10 cellular contexts compared by ENCODE assay signal in the genomic region with DNA sequence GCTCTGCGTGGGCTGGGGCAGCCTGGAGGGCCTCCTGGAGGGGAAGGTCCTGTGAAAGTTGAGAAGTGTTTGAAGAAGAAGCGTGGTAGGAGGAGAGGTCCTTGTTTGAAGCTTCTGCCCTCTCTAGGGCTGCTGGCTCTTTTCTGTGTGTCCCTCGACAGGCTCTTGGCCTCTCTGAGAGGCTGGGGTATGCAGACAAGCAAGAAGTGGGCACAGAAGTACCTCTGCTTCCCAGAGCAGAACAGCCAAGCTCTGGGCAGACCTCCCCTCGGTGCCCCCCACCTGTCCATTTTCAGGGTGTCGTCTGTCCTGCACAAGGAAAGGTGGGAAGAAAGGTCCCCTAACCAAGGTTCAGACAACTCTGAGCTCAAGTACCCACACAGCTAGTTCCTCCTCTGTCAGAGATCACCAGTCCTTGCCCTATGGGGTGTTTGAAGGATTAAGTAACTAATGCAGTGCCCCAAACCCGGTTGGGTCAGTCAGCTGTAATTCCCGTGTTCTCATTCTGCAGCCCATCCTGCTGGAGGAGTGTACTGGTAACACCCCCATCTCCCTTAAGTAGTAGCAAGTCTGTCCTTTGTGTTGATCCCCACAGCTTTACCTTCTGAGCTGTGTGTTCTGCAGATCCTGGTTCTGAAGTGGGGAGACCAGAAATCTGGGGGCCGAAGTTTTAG. TPM values are rescaled to one million over a fixed set of nuclear protein-coding genes. Genes with fewer than 3 reads are reported as not detected.
DNase-seq lines count a peak whose midpoint lies in the region; ATAC-seq and TF ChIP-seq lines count a peak whose summit lies in the region.
"Had no signal": no experiment of that assay in that cellular context is flagged by ENCODE, and none has a peak within 500 bp of the region (broad histone marks: within the 10 kb centered on the region; RNA-seq: fewer than 3 reads in every experiment).

No MANE protein-coding gene starts in this region.

- ATAC-seq in GM18907 (IDR thresholded peaks at IDR 0.05; ENCODE audit: unreplicated experiment): no peak

- peak overlapping the region; percentile 69 for H3K27ac ChIP-seq in CD8-positive, alpha-beta memory T cell (ENCODE audit: low read depth, low read length)
- H3K27ac ChIP-seq in KOPT-K1 (ENCODE audit: low read depth, low read length, poor library complexity, severe bottlenecking): peak overlapping the region; percentile 98
- H3K27ac ChIP-seq in caudate nucleus (ENCODE audit: low read depth, low read length): peak overlapping the region; percentile 86
- H3K27ac ChIP-seq in neural progenitor cell: no peak overlapping the region

- peak overlapping the region; percentile 85 to 97 (median 91) for H3K4me3 Mint-ChIP-seq in CD8-positive, alpha-beta memory T cell
- no peak overlapping the region for H3K4me3 Mint-ChIP-seq in neural progenitor cell

- no peak overlapping the region for H3K4me2 ChIP-seq in neural progenitor cell

- H3K36me3 Mint-ChIP-seq in CD8-positive, alpha-beta memory T cell: peaks cover 0 to 37% (median 10%) of the 10 kb centered on the region in 3 donors
- H3K36me3 Mint-ChIP-seq in neural progenitor cell: peaks cover 2% of the 10 kb centered on the region

- peaks cover 82% of the 10 kb centered on the region for H3K4me1 ChIP-seq in CD8-positive, alpha-beta memory T cell (ENCODE audit: insufficient read depth, low read length)
- H3K4me1 ChIP-seq in neural progenitor cell: peaks cover 24% of the 10 kb centered on the region

- H3K9ac ChIP-seq in neural progenitor cell: no peak overlapping the region

- CTCF ChIA-PET in CD8-positive, alpha-beta memory T cell (lab: Charles Lee): interaction anchor here (0.5 to 15.8 kb wide), 28 partner anchors 10 to 414 kb away, joined by 3 to 1086 read pairs (median 4); a partner anchor contains a TSS

- H3F3A ChIP-seq in neural progenitor cell (ENCODE audit: low read depth): no peaks in the 10 kb centered on the region

- no peak for TF ChIP-seq CTCF in neural progenitor cell (IDR thresholded peaks at IDR 0.05)

- no peaks in the 10 kb centered on the region for H3K9me3 ChIP-seq in CD8-positive, alpha-beta memory T cell (ENCODE audit: low read length)
- H3K9me3 ChIP-seq in KOPT-K1 (ENCODE audit: insufficient read depth, low read length, poor library complexity, severe bottlenecking): no peaks in the 10 kb centered on the region
- no peaks in the 10 kb centered on the region for H3K9me3 ChIP-seq in neural progenitor cell (ENCODE audit: low read depth)
- H3K9me3 ChIP-seq: uterus had no signal

- H3K4me3 ChIP-seq in CD8-positive, alpha-beta memory T cell (ENCODE audit: low read length): peak overlapping the region; percentile 80
- H3K4me3 ChIP-seq in neural progenitor cell: no peak overlapping the region
- H3K4me3 ChIP-seq: uterus had no signal

- peaks cover 11% of the 10 kb centered on the region for H3K36me3 ChIP-seq in CD8-positive, alpha-beta memory T cell (ENCODE audit: insufficient read depth, low read length)
- H3K36me3 ChIP-seq in KOPT-K1 (ENCODE audit: insufficient read depth, low read length): peaks cover 40% of the 10 kb centered on the region
- H3K36me3 ChIP-seq in neural progenitor cell: no peaks in the 10 kb centered on the region
- H3K36me3 ChIP-seq: uterus had no signal

- peaks cover 0 to 7% of the 10 kb centered on the region in 2 donors for H3K27me3 Mint-ChIP-seq in CD8-positive, alpha-beta memory T cell
- peaks cover 3% of the 10 kb centered on the region for H3K27me3 Mint-ChIP-seq in neural progenitor cell (ENCODE audit: insufficient read depth, low read depth)

- no peaks in the 10 kb centered on the region for H3K27me3 ChIP-seq in CD8-positive, alpha-beta memory T cell (ENCODE audit: insufficient read depth, low read length, poor library complexity, severe bottlenecking)
- no peaks in the 10 kb centered on the region for H3K27me3 ChIP-seq in neural progenitor cell
- H3K27me3 ChIP-seq: uterus had no signal

- H2AFZ ChIP-seq in neural progenitor cell (replicated peaks): no peak overlapping the region

- POLR2A ChIA-PET in CD8-positive, alpha-beta memory T cell (lab: Charles Lee): interaction anchor here (1.0 to 3.9 kb wide), 11 partner anchors 9 to 664 kb away, joined by 3 to 31 read pairs (median 8); a partner anchor contains a TSS

- H4K20me1 ChIP-seq in neural progenitor cell (ENCODE audit: low read depth): peaks cover 100% of the 10 kb centered on the region

- peaks cover 85% of the 10 kb centered on the region for H3K79me2 ChIP-seq in neural progenitor cell (ENCODE audit: low read depth)

- H3K9me3 Mint-ChIP-seq in CD8-positive, alpha-beta memory T cell: no peaks in the 10 kb centered on the region
- H3K9me3 Mint-ChIP-seq in neural progenitor cell: no peaks in the 10 kb centered on the region

- H3K27ac Mint-ChIP-seq in CD8-positive, alpha-beta memory T cell: peak overlapping the region; percentile 92 to 99 (median 98)
- peak overlapping the region; percentile 95 for H3K27ac Mint-ChIP-seq in neural progenitor cell

- H3K4me1 Mint-ChIP-seq in CD8-positive, alpha-beta memory T cell: peaks cover 85 to 97% (median 89%) of the 10 kb centered on the region in 3 donors
- peaks cover 56% of the 10 kb centered on the region for H3K4me1 Mint-ChIP-seq in neural progenitor cell

- DNase-seq in CD8-positive, alpha-beta memory T cell: no peak
- DNase-seq in caudate nucleus (lab: John Stamatoyannopoulos, UW) (peak in 1 of 61 donors; percentile 32), neural progenitor cell (ENCODE audit: low spot score) (no peak), hepatic stellate cell (ENCODE audit: low spot score) (no peak), NCI-H2081 (lab: John Stamatoyannopoulos, UW) (no peak), NCI-H1417 treated with DMSO at 0.1 percent for 48 hours (lab: John Stamatoyannopoulos, UW) (no peak)
- DNase-seq: NCI-H2107, uterus had no signal

RNA-seq across cellular contexts. Expression of a gene that starts 6.3 kb away (rescaled TPM):
- 100 to 1,000 TPM; 288 to 294 TPM for total RNA-seq in CD8-positive, alpha-beta memory T cell
- polyA plus RNA-seq in CD8-positive, alpha-beta memory T cell: 154 TPM
- 18.3 and 25.4 TPM in 2 replicates for total RNA-seq in neural progenitor cell (ENCODE audit: low replicate concordance)

RNA-seq across cellular contexts. Expression of a gene that starts 24.5 kb away (rescaled TPM):
- total RNA-seq in CD8-positive, alpha-beta memory T cell: under 1 TPM in 1 of 2 experiments, not detected in 1; 0.27 TPM
- polyA plus RNA-seq in CD8-positive, alpha-beta memory T cell: not detected
- total RNA-seq in neural progenitor cell (ENCODE audit: low replicate concordance): not detected in 2 replicates

RNA-seq across cellular contexts. Expression of a gene that starts 38.2 kb away (rescaled TPM):
- not detected for total RNA-seq in CD8-positive, alpha-beta memory T cell
- polyA plus RNA-seq in CD8-positive, alpha-beta memory T cell: not detected
- not detected in 2 replicates for total RNA-seq in neural progenitor cell (ENCODE audit: low replicate concordance)
- total RNA-seq: uterus had no signal

RNA-seq across cellular contexts. Expression of a gene that starts 39.5 kb away (rescaled TPM):
- not detected for total RNA-seq in CD8-positive, alpha-beta memory T cell
- polyA plus RNA-seq in CD8-positive, alpha-beta memory T cell: not detected
- not detected in 2 replicates for total RNA-seq in neural progenitor cell (ENCODE audit: low replicate concordance)
- total RNA-seq: uterus had no signal

RNA-seq across cellular contexts. Expression of a gene that starts 54.8 kb away (rescaled TPM):
- 10 to 100 TPM; 53.9 to 60.1 TPM for total RNA-seq in CD8-positive, alpha-beta memory T cell
- 43.1 TPM for polyA plus RNA-seq in CD8-positive, alpha-beta memory T cell
- total RNA-seq in neural progenitor cell (ENCODE audit: low replicate concordance): 22.7 and 37.4 TPM in 2 replicates

Comparison
In these comparisons a context has a peak if more than half of its experiments do, and no peak if none do; other contexts are left out.
1. RNA of a gene that starts 6.3 kb away (total RNA-seq): 288 to 294 TPM in CD8-positive, alpha-beta memory T cell; 18.3 to 25.4 TPM in neural progenitor cell; every median in the first group is over 10 times any median in the second.